In genomic region chr4:15755321-15755750, GRCh38 we compare ENCODE assay signal across 1 cellular context.
TF ChIP-seq lines count a peak whose summit lies in the region.

No MANE protein-coding gene starts in this region.

TF ChIP-seq in GM12878, 131 proteins besides CTCF, POLR2A, EP300 and RAD21 (continued from another document):
- TF ChIP-seq E4F1 (IDR thresholded peaks at IDR 0.05; ENCODE audit: borderline replicate concordance, partially characterized antibody) = no peak
